ENCODE assay signal across 8 cellular contexts in genomic region chr18:55587341-55588000, GRCh38. TPM values are rescaled to one million over a fixed set of nuclear protein-coding genes. Genes with fewer than 3 reads are reported as not detected.
DNase-seq lines count a peak whose midpoint lies in the region; ATAC-seq and TF ChIP-seq lines count a peak whose summit lies in the region.

No MANE protein-coding gene starts in this region.

- TF ChIP-seq CTCF in HEK293 (tag by site-specific recombination; IDR thresholded peaks at IDR 0.05): no peak
- no peak for TF ChIP-seq CTCF in Panc1 (IDR thresholded peaks at IDR 0.05)
- TF ChIP-seq CTCF in lung (IDR thresholded peaks at IDR 0.05; ENCODE audit: control extremely low read depth, extremely low read depth): no peak

- H3K9me3 ChIP-seq in HEK293 (ENCODE audit: control insufficient read depth, insufficient read depth, low read depth, low read length) (no peaks in the 10 kb centered on the region), Panc1 (ENCODE audit: control insufficient read depth, insufficient read depth, low read depth, low read length) (no peaks in the 10 kb centered on the region), lung (ENCODE audit: control insufficient read depth in 2 of 2, insufficient read depth in 1 of 2, low read length in 1 of 2) (no peaks in the 10 kb centered on the region), thymus (ENCODE audit: control insufficient read depth) (no peaks in the 10 kb centered on the region)

- POLR2A ChIA-PET in HEK293 (lab: Yijun Ruan, JAX): interaction anchor here (0.6 to 1.4 kb wide), 7 partner anchors 30 to 251 kb away, joined by 3 to 6 read pairs (median 4); no protein-coding TSS in a partner anchor
- POLR2A ChIA-PET in Panc1 (lab: Charles Lee): no interaction called here

- no TSS peak for BruUV-seq in Panc1 (replicated peaks; lab: Mats Ljungman, UMichigan)

- H3K27ac ChIP-seq in HEK293 (ENCODE audit: extremely low read depth, low read depth, low read length) (peak overlapping the region; percentile 90), Panc1 (ENCODE audit: low read length) (no peak overlapping the region), lung (ENCODE audit: low read depth in 1 of 2, low read length in 1 of 2) (peak overlapping the region; percentile 47 to 79), thymus (ENCODE audit: low read depth) (peak overlapping the region; percentile 96)

- WGBS in lung, 2 donors: 0 to 2% methylated on average over 22 to 44 of the region's 44 CpGs
- 1% methylated on average over 43 of the region's 44 CpGs for WGBS in thymus

- H3K27me3 ChIP-seq in Panc1 (ENCODE audit: control insufficient read depth, insufficient read depth, low read length): no peaks in the 10 kb centered on the region
- H3K27me3 ChIP-seq in lung (ENCODE audit: control insufficient read depth, insufficient read depth): no peaks in the 10 kb centered on the region
- no peaks in the 10 kb centered on the region for H3K27me3 ChIP-seq in thymus (ENCODE audit: control insufficient read depth, insufficient read depth)

- H3K4me3 ChIP-seq in HEK293 (ENCODE audit: low read depth, low read length): peak overlapping the region; percentile 71
- peak overlapping the region; percentile 26 to 36; a peak in 3 of 4 replicates for H3K4me3 ChIP-seq in Panc1 (ENCODE audit: low read depth in 2 of 2, low read length in 2 of 2)
- peak overlapping the region; percentile 73 for H3K4me3 ChIP-seq in lung
- H3K4me3 ChIP-seq in thymus (ENCODE audit: low read length): peak overlapping the region; percentile 88

- DNase-seq in AG08396 (ENCODE audit: low spot score) (peak; percentile 35), Panc1 (ENCODE audit: low read depth, low spot score) (no peak), dermis blood vessel endothelial cell (peak; percentile 67), lung (ENCODE audit: low spot score) (no peak), LoVo (ENCODE audit: low spot score) (no peak), HPDE6-E6E7 (ENCODE audit: extremely low spot score) (no peak)

- intact Hi-C loops in Panc1 (cut with micrococcal nuclease; ENCODE audit: unreplicated experiment): no loop called here

- H3K4me1 ChIP-seq in HEK293 (ENCODE audit: control insufficient read depth, insufficient read depth, low read length): peaks cover 4% of the 10 kb centered on the region; the same call in 1 of the 2 replicates
- no peaks in the 10 kb centered on the region for H3K4me1 ChIP-seq in Panc1 (ENCODE audit: control insufficient read depth, insufficient read depth, low read length)
- peaks cover 0 to 2% of the 10 kb centered on the region in 2 donors for H3K4me1 ChIP-seq in lung (ENCODE audit: control insufficient read depth in 2 of 2, insufficient read depth in 2 of 2, low read length in 2 of 2)
- H3K4me1 ChIP-seq in thymus (ENCODE audit: control insufficient read depth, insufficient read depth, low read length): peaks cover 5% of the 10 kb centered on the region

- CTCF ChIA-PET in HEK293 (lab: Yijun Ruan, JAX): interaction anchor here (0.6 kb wide), 1 partner anchor 96 kb away, joined by 3 read pairs; no protein-coding TSS in a partner anchor
- CTCF ChIA-PET in Panc1 (lab: Charles Lee): no interaction called here

- in situ Hi-C loops in Panc1 (cut with HindIII; ENCODE audit: low pct_unique_long_range_greater_than_20kb, low sequenced_read_pairs): no loop called here

- ATAC-seq in Panc1 (no peak), lung (ENCODE audit: insufficient read depth, low FRiP score) (no peak)

- H3K36me3 ChIP-seq in HEK293 (ENCODE audit: control insufficient read depth in 2 of 2, insufficient read depth in 1 of 2, low read length in 2 of 2) (peaks cover 0 to 2% of the 10 kb centered on the region in 2 experiments; a peak in 2 of 3 replicates), Panc1 (ENCODE audit: control insufficient read depth, insufficient read depth, low read length) (no peaks in the 10 kb centered on the region), lung (ENCODE audit: control insufficient read depth in 2 of 2, insufficient read depth in 2 of 2, low read length in 2 of 2) (no peaks in the 10 kb centered on the region), thymus (ENCODE audit: control insufficient read depth, insufficient read depth) (no peaks in the 10 kb centered on the region)

TF ChIP-seq in HEK293, 187 proteins besides CTCF, POLR2A, EP300 and RAD21 (continues in another document):
- TF ChIP-seq ZNF707 (tag by site-specific recombination; IDR thresholded peaks at IDR 0.05) (no peak), GFI1B (tag by site-specific recombination; IDR thresholded peaks at IDR 0.05) (no peak), ZNF221 (tag by site-specific recombination; IDR thresholded peaks at IDR 0.05; ENCODE audit: borderline replicate concordance) (no peak), OVOL3 (tag by site-specific recombination; IDR thresholded peaks at IDR 0.05) (no peak), KLF8 (tag by site-specific recombination; IDR thresholded peaks at IDR 0.05) (no peak), AEBP2 (tag by site-specific recombination; IDR thresholded peaks at IDR 0.05; ENCODE audit: borderline replicate concordance) (no peak), ZNF544 (tag by site-specific recombination; IDR thresholded peaks at IDR 0.05) (no peak), HOXD13 (CRISPR knock-in tag; IDR thresholded peaks at IDR 0.05; ENCODE audit: borderline replicate concordance) (no peak), ZSCAN5A (tag by site-specific recombination; IDR thresholded peaks at IDR 0.05) (no peak), ZSCAN30 (tag by site-specific recombination; IDR thresholded peaks at IDR 0.05) (no peak), ZNF114 (tag by site-specific recombination; IDR thresholded peaks at IDR 0.05) (no peak), ZNF18 (tag by site-specific recombination; IDR thresholded peaks at IDR 0.05) (0 out of 2 replicates have a peak, but pooled peaks have one; percentile 69), ZNF513 (tag by site-specific recombination; IDR thresholded peaks at IDR 0.05) (no peak), ZNF561 (tag by site-specific recombination; IDR thresholded peaks at IDR 0.05; ENCODE audit: borderline replicate concordance) (no peak), ZSCAN4 (tag by site-specific recombination; IDR thresholded peaks at IDR 0.05) (peak; percentile 52; the same call in 1 of the 2 replicates)

RNA-seq across cellular contexts. Expression of gene TCF4, which starts 0.5 kb away (rescaled TPM):
- total RNA-seq in Panc1 (2021; ENCODE audit: unreplicated experiment) (2.3 TPM), dermis blood vessel endothelial cell (474 and 759 TPM in 2 replicates), lung (100 to 1,000 TPM; 111 to 356 TPM)
- 0.92 TPM for polyA plus RNA-seq in Panc1 (2012; ENCODE audit: insufficient read length)
- polyA plus RNA-seq in lung (10 to 100 TPM; 14.3 to 35.3 TPM), thymus (12.7 TPM)

Comparison
In these comparisons a context has a peak if more than half of its experiments do, and no peak if none do; other contexts are left out.
1. DNase-seq: peak in AG08396 (single experiment) and dermis blood vessel endothelial cell (single experiment); none in Panc1 (single experiment), lung (single experiment), LoVo (single experiment) and HPDE6-E6E7 (single experiment).
2. H3K4me3 ChIP-seq: peak in every context shown above with its lines; median percentile 88 in thymus; 73 in lung; 71 in HEK293; 31 in Panc1.
3. RNA of gene TCF4, which starts 0.5 kb away (total RNA-seq): 474 to 759 TPM in dermis blood vessel endothelial cell and 111 to 356 TPM in lung; 2.3 TPM in Panc1 (single experiment); every median in the first group is over 10 times any median in the second.